Comparison of ENCODE assay signal across 17 cellular contexts in genomic region chr1:82534996-82535395, GRCh38.
"Had no signal": no experiment of that assay in that cellular context is flagged by ENCODE, and none has a peak within 500 bp of the region (broad histone marks: within the 10 kb centered on the region; RNA-seq: fewer than 3 reads in every experiment).

No MANE protein-coding gene starts in this region.

- H3K4me1 Mint-ChIP-seq: endodermal cell; immature natural killer cell; naive thymus-derived CD4-positive, alpha-beta T cell had no signal

- DNase-seq: effector CD4-positive, alpha-beta T cell; endodermal cell; glutamatergic neuron; immature natural killer cell; left colon; mammary epithelial cell; naive thymus-derived CD4-positive, alpha-beta T cell; psoas muscle; stimulated activated CD4-positive, alpha-beta T cell treated with anti-CD3 and anti-CD28 coated beads, Interleukin-2, amount 100 ng/mL, for 48 hours; stimulated activated naive CD4-positive, alpha-beta T cell treated with Interleukin-2 at 50 U/mL for 16 hours; thyroid gland; uterus had no signal

- H3K9me3 ChIP-seq: neutrophil, psoas muscle, suprapubic skin, thyroid gland, uterus had no signal

- H3K36me3 Mint-ChIP-seq: immature natural killer cell; naive thymus-derived CD4-positive, alpha-beta T cell; type B pancreatic cell had no signal

- H3K27ac ChIP-seq: coronary artery, neutrophil, psoas muscle, suprapubic skin, thyroid gland, uterus had no signal

- H3K27me3 Mint-ChIP-seq: naive thymus-derived CD4-positive, alpha-beta T cell; type B pancreatic cell had no signal

- H3K27ac Mint-ChIP-seq: endodermal cell; immature natural killer cell; naive thymus-derived CD4-positive, alpha-beta T cell; type B pancreatic cell had no signal

- H3K4me3 ChIP-seq: coronary artery, psoas muscle, smooth muscle cell, suprapubic skin, thyroid gland, uterus had no signal

- H3K4me3 Mint-ChIP-seq: endodermal cell; immature natural killer cell; naive thymus-derived CD4-positive, alpha-beta T cell; type B pancreatic cell had no signal

- H3K27me3 ChIP-seq: neutrophil, suprapubic skin, thyroid gland, uterus had no signal

- H3K9me3 Mint-ChIP-seq: type B pancreatic cell had no signal

- H3K4me1 ChIP-seq: psoas muscle, suprapubic skin, thyroid gland, uterus had no signal

- H3K4me2 ChIP-seq: smooth muscle cell had no signal
